1 cellular context compared by ENCODE assay signal in the genomic region with DNA sequence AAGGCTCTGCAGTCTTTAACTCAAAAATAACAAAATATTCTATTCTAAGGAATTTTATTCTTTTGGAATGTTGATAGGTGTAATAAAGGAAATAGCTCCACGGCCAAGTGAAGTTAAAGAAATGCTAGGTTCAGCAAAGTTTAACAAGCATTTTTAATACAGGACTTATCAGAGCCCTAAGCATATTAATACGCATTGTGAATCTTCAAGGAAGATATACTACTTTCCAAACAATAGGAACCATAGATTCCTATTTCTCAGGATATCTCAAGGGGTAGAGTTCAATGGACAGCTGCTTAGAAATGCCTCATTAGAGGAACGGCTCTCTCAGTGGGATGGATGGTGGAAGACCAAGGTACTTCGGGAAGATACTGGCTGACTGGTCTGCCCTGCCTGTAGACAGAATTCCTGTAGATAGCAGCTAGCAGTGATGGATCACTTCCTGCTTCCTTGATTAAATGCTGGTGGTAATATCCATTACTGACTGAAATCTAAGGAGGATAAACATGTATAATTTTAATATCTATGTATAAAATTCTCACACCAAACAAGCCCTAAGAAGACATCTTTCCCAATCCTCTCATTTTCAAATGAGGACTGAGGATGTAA.
A peak's percentile ranks its signal among the peaks of the same experiment; 100 is the strongest.
TF ChIP-seq lines count a peak whose summit lies in the region.

No MANE protein-coding gene starts in this region.

TF ChIP-seq in endothelial cell of umbilical vein, 7 proteins besides CTCF, POLR2A, EP300 and RAD21:
- TF ChIP-seq EZH2 (IDR thresholded peaks at IDR 0.05; ENCODE audit: borderline replicate concordance, low read depth, low read length, severe bottlenecking) (no peak), GATA2 (IDR thresholded peaks at IDR 0.05; ENCODE audit: insufficient read depth, insufficient read length, low read depth, low read length) (peak; percentile 27)
TF ChIP-seq in endothelial cell of umbilical vein: peak in this region for 1.
